12 cellular contexts compared by ENCODE assay signal in genomic region chr17:28221751-28222414, GRCh38.
"Had no signal": no experiment of that assay in that cellular context is flagged by ENCODE, and none has a peak within 500 bp of the region (broad histone marks: within the 10 kb centered on the region; RNA-seq: fewer than 3 reads in every experiment).

No MANE protein-coding gene starts in this region.

- DNase-seq: activated CD4-positive, alpha-beta T cell treated with anti-CD3 and anti-CD28 coated beads, Interleukin-2, amount 50 U/mL, for 48 hours; activated naive CD4-positive, alpha-beta T cell treated with anti-CD3 and anti-CD28 coated beads for 36 hours; caudate nucleus; colonic mucosa; effector CD4-positive, alpha-beta T cell; esophagus squamous epithelium; head of caudate nucleus; spleen; WERI-Rb-1 had no signal

- H3K27ac ChIP-seq: colonic mucosa, esophagus squamous epithelium, spleen, tibial nerve, WERI-Rb-1 had no signal

- H3K36me3 ChIP-seq: colonic mucosa, esophagus squamous epithelium, spleen, tibial nerve, WERI-Rb-1 had no signal

- H3K4me3 Mint-ChIP-seq: activated naive CD4-positive, alpha-beta T cell treated with anti-CD3 and anti-CD28 coated beads for 36 hours; nephron had no signal

- H3K4me1 Mint-ChIP-seq: nephron had no signal

- H3K9me3 ChIP-seq: colonic mucosa, esophagus squamous epithelium, spleen, tibial nerve had no signal

- H3K27me3 ChIP-seq: colonic mucosa had no signal

- H3K4me3 ChIP-seq: colonic mucosa, esophagus squamous epithelium, spleen, tibial nerve had no signal

- H3K9me3 Mint-ChIP-seq: activated naive CD4-positive, alpha-beta T cell treated with anti-CD3 and anti-CD28 coated beads for 36 hours; activated T-helper 2 cell treated with anti-CD3 and anti-CD28 coated beads, Interferon-gamma antibody, Interleukin-2, Interleukin-4, amounts not matched to agents 10 μg/mL and 5 μg/mL and 100 μg/mL, durations not matched to agents 14 hours and 24 hours and 36 hours had no signal

- H3K27ac Mint-ChIP-seq: activated naive CD4-positive, alpha-beta T cell treated with anti-CD3 and anti-CD28 coated beads for 36 hours; activated T-helper 2 cell treated with anti-CD3 and anti-CD28 coated beads, Interferon-gamma antibody, Interleukin-2, Interleukin-4, amounts not matched to agents 10 μg/mL and 5 μg/mL and 100 μg/mL, durations not matched to agents 14 hours and 24 hours and 36 hours; nephron had no signal

- H3K4me1 ChIP-seq: colonic mucosa, esophagus squamous epithelium, tibial nerve had no signal
